8 cellular contexts compared by ENCODE assay signal in genomic region chr7:55722874-55723520, GRCh38.
DNase-seq lines count a peak whose midpoint lies in the region; ATAC-seq and TF ChIP-seq lines count a peak whose summit lies in the region.
"Not testable (repeated sequence)": the region's sequence is repeated elsewhere in the genome, so short reads cannot be mapped to it uniquely, and the experiment has no call there.

No MANE protein-coding gene starts in this region.

- H3K27me3 Mint-ChIP-seq in activated T-cell treated with anti-CD3 and anti-CD28 coated beads, Interleukin-2, amount 50 U/mL, for 72 hours (ENCODE audit: low read depth); glutamatergic neuron (ENCODE audit: unreplicated experiment); neural progenitor cell (ENCODE audit: insufficient read depth, low read depth): not testable (repeated sequence)

- not testable (repeated sequence) for H2AFZ ChIP-seq in neural progenitor cell (replicated peaks)

- TF ChIP-seq CTCF in glutamatergic neuron (IDR thresholded peaks at IDR 0.05; ENCODE audit: partially characterized antibody, unreplicated experiment), result not testable (repeated sequence)
- TF ChIP-seq CTCF in neural progenitor cell (IDR thresholded peaks at IDR 0.05), result peak; percentile 25

- not testable (repeated sequence) for H3K27me3 ChIP-seq in neural progenitor cell

- H3K4me2 ChIP-seq in neural progenitor cell, result not testable (repeated sequence)

- H3F3A ChIP-seq in neural progenitor cell (ENCODE audit: low read depth), result not testable (repeated sequence)

- peak; percentile 0 for DNase-seq in D341Med (ENCODE audit: low spot score)
- DNase-seq in activated T-cell treated with anti-CD3 and anti-CD28 coated beads, Interleukin-2, amount 50 U/mL, for 72 hours; glutamatergic neuron; neural progenitor cell (ENCODE audit: low spot score): not testable (repeated sequence)

- not testable (repeated sequence) for H3K36me3 Mint-ChIP-seq in activated T-cell treated with anti-CD3 and anti-CD28 coated beads, Interleukin-2, amount 50 U/mL, for 72 hours (ENCODE audit: insufficient read depth in 2 of 2); glutamatergic neuron (ENCODE audit: unreplicated experiment); neural progenitor cell

- H3K9me3 ChIP-seq in neural progenitor cell (ENCODE audit: low read depth), result not testable (repeated sequence)

- H3K9me3 Mint-ChIP-seq in activated T-cell treated with anti-CD3 and anti-CD28 coated beads, Interleukin-2, amount 50 U/mL, for 72 hours; glutamatergic neuron (ENCODE audit: unreplicated experiment); neural progenitor cell: not testable (repeated sequence)

- H3K27ac ChIP-seq in neural progenitor cell, result not testable (repeated sequence)

- not testable (repeated sequence) for H3K4me3 ChIP-seq in neural progenitor cell

- peak; percentile 100 for ATAC-seq in GM19023 (IDR thresholded peaks at IDR 0.05; ENCODE audit: unreplicated experiment)
- ATAC-seq in GM21717 (IDR thresholded peaks at IDR 0.05; ENCODE audit: unreplicated experiment), result peak; percentile 95
- peak; percentile 98 for ATAC-seq in HG02981 (IDR thresholded peaks at IDR 0.05; ENCODE audit: unreplicated experiment)
- peak; percentile 95 for ATAC-seq in HG03565 (IDR thresholded peaks at IDR 0.05; ENCODE audit: unreplicated experiment)
- ATAC-seq in activated T-cell treated with anti-CD3 and anti-CD28 coated beads, Interleukin-2, amount 50 U/mL, for 72 hours (replicated peaks in 1 of 2), result peak; percentile 91 to 98

- not testable (repeated sequence) for H3K4me1 Mint-ChIP-seq in activated T-cell treated with anti-CD3 and anti-CD28 coated beads, Interleukin-2, amount 50 U/mL, for 72 hours (ENCODE audit: low read depth); glutamatergic neuron (ENCODE audit: low read depth, unreplicated experiment); neural progenitor cell

- not testable (repeated sequence) for H3K9ac ChIP-seq in neural progenitor cell

- H3K27ac Mint-ChIP-seq in activated T-cell treated with anti-CD3 and anti-CD28 coated beads, Interleukin-2, amount 50 U/mL, for 72 hours; neural progenitor cell: not testable (repeated sequence)
- H3K27ac Mint-ChIP-seq in glutamatergic neuron (ENCODE audit: unreplicated experiment), result peak overlapping the region; percentile 46

- H3K4me1 ChIP-seq in neural progenitor cell, result not testable (repeated sequence)

- H4K20me1 ChIP-seq in neural progenitor cell (ENCODE audit: low read depth), result not testable (repeated sequence)

- not testable (repeated sequence) for H3K36me3 ChIP-seq in neural progenitor cell

- H3K4me3 Mint-ChIP-seq in activated T-cell treated with anti-CD3 and anti-CD28 coated beads, Interleukin-2, amount 50 U/mL, for 72 hours; glutamatergic neuron (ENCODE audit: unreplicated experiment); neural progenitor cell: not testable (repeated sequence)

- H3K79me2 ChIP-seq in neural progenitor cell (ENCODE audit: low read depth), result not testable (repeated sequence)
